Comparison of ENCODE assay signal across 1 cellular context in genomic region chr18:286515-287310, GRCh38.
TF ChIP-seq lines count a peak whose summit lies in the region.

No MANE protein-coding gene starts in this region.

TF ChIP-seq in HepG2, 621 proteins besides CTCF, POLR2A, EP300 and RAD21 (continued from another document):
- TF ChIP-seq ZNF276 (CRISPR knock-in tag; IDR thresholded peaks at IDR 0.05; ENCODE audit: low read depth) (no peak), STAG1 (CRISPR knock-in tag; IDR thresholded peaks at IDR 0.05) (peak; percentile 87), ZNF510 (CRISPR knock-in tag; IDR thresholded peaks at IDR 0.05; ENCODE audit: low read depth) (no peak), RERE (CRISPR knock-in tag; IDR thresholded peaks at IDR 0.05; ENCODE audit: low read depth) (no peak), ZNF775 (CRISPR knock-in tag; IDR thresholded peaks at IDR 0.05; ENCODE audit: borderline replicate concordance) (no peak), CAMTA2 (CRISPR knock-in tag; IDR thresholded peaks at IDR 0.05; ENCODE audit: borderline replicate concordance) (no peak), THAP9 (CRISPR knock-in tag; IDR thresholded peaks at IDR 0.05; ENCODE audit: borderline replicate concordance) (no peak), RFX3 (CRISPR knock-in tag; IDR thresholded peaks at IDR 0.05) (no peak), GPN1 (CRISPR knock-in tag; IDR thresholded peaks at IDR 0.05; ENCODE audit: borderline replicate concordance) (no peak), ZNF382 (CRISPR knock-in tag; IDR thresholded peaks at IDR 0.05; ENCODE audit: borderline replicate concordance) (no peak), USF2 (IDR thresholded peaks at IDR 0.05; ENCODE audit: low read depth, low read length) (no peak), USF2 (CRISPR knock-in tag; IDR thresholded peaks at IDR 0.05; ENCODE audit: borderline replicate concordance) (no peak), SMC3 (IDR thresholded peaks at IDR 0.05; ENCODE audit: low read length) (peak; percentile 77), TEAD2 (CRISPR knock-in tag; IDR thresholded peaks at IDR 0.05) (no peak), MAF1 (CRISPR knock-in tag; IDR thresholded peaks at IDR 0.05; ENCODE audit: borderline replicate concordance) (no peak)
TF ChIP-seq in HepG2: peak in this region for 2.
